In the genomic region with DNA sequence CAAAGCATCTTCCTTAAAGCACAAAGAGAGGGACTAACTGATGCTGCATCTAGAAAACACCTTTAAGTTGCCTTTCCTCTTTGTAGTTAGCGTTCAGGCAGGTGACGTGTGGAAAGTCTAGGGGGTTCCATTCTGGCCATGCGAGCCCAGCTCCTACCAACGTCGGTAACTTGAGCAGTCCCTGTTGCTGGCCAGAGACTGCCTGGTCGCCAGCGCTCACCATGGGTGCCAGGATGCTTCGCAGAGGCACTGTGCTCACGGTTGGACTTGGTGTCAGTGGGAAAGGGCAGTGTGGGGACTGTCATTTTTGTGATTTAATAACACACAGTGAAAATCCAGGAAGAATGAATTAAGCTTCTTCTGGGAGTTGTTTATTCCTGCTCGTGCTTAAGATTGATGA, we compare ENCODE assay signal across 26 cellular contexts.
"Had no signal": no experiment of that assay in that cellular context is flagged by ENCODE, and none has a peak within 500 bp of the region (broad histone marks: within the 10 kb centered on the region; RNA-seq: fewer than 3 reads in every experiment).

No MANE protein-coding gene starts in this region.

- ATAC-seq: left colon; lower lobe of right lung; natural killer cell; right cardiac atrium; stimulated activated memory B cell treated with anti-CD40 and anti-IgM and Interleukin-4, amounts not matched to agents 10 μg/mL and 1 μg/mL and 100 μg/mL, for 72 hours; stimulated activated naive CD8-positive, alpha-beta T cell treated with anti-CD3 and anti-CD28 coated beads, Interleukin-15, Interleukin-2, amounts not matched to agents 100 U/mL and 50 U/mL, for 24 hours had no signal

- H3K9me3 ChIP-seq: esophagus squamous epithelium, left ventricle myocardium inferior, lower lobe of right lung, neutrophil, prostate gland, spleen, thoracic aorta, tibial nerve, upper lobe of left lung had no signal

- DNase-seq: effector memory CD4-positive, alpha-beta T cell; erythroblast; esophagus squamous epithelium; foreskin melanocyte; hypothalamus; immature natural killer cell; islet precursor cell; kidney glomerular epithelial cell; left colon; left ventricle myocardium inferior; lower lobe of right lung; natural killer cell; right cardiac atrium; spleen; stimulated activated CD4-positive, alpha-beta T cell treated with anti-CD3 and anti-CD28 coated beads, Interleukin-4, amount 100 ng/mL, for 4 hours; stimulated activated naive CD8-positive, alpha-beta T cell treated with anti-CD3 and anti-CD28 coated beads, Interleukin-15, Interleukin-2, amounts not matched to agents 100 U/mL and 50 U/mL, for 24 hours; substantia nigra had no signal

- H3K27ac ChIP-seq: esophagus squamous epithelium, left ventricle myocardium inferior, lower lobe of right lung, neutrophil, parathyroid adenoma, prostate gland, skin epidermis, spleen, thoracic aorta, tibial nerve, upper lobe of left lung had no signal

- H3K27me3 Mint-ChIP-seq: stimulated activated memory B cell treated with anti-CD40 and anti-IgM and Interleukin-4, amounts not matched to agents 10 μg/mL and 1 μg/mL and 100 μg/mL, for 72 hours had no signal

- H3K27ac Mint-ChIP-seq: immature natural killer cell; natural killer cell; stimulated activated memory B cell treated with anti-CD40 and anti-IgM and Interleukin-4, amounts not matched to agents 10 μg/mL and 1 μg/mL and 100 μg/mL, for 72 hours had no signal

- H3K4me1 Mint-ChIP-seq: immature natural killer cell; natural killer cell; stimulated activated memory B cell treated with anti-CD40 and anti-IgM and Interleukin-4, amounts not matched to agents 10 μg/mL and 1 μg/mL and 100 μg/mL, for 72 hours had no signal

- H3K9me3 Mint-ChIP-seq: immature natural killer cell; natural killer cell; neural crest cell; stimulated activated memory B cell treated with anti-CD40 and anti-IgM and Interleukin-4, amounts not matched to agents 10 μg/mL and 1 μg/mL and 100 μg/mL, for 72 hours had no signal

- H3K4me3 ChIP-seq: esophagus squamous epithelium, left ventricle myocardium inferior, lower lobe of right lung, prostate gland, skin epidermis, spleen, thoracic aorta, tibial nerve, upper lobe of left lung had no signal

- H3K4me3 Mint-ChIP-seq: immature natural killer cell; natural killer cell; neural crest cell; stimulated activated memory B cell treated with anti-CD40 and anti-IgM and Interleukin-4, amounts not matched to agents 10 μg/mL and 1 μg/mL and 100 μg/mL, for 72 hours had no signal

- H3K27me3 ChIP-seq: esophagus squamous epithelium, neutrophil, spleen, tibial nerve, upper lobe of left lung had no signal

- H3K9ac ChIP-seq: parathyroid adenoma had no signal
